ENCODE assay signal across 31 cellular contexts in the genomic region with DNA sequence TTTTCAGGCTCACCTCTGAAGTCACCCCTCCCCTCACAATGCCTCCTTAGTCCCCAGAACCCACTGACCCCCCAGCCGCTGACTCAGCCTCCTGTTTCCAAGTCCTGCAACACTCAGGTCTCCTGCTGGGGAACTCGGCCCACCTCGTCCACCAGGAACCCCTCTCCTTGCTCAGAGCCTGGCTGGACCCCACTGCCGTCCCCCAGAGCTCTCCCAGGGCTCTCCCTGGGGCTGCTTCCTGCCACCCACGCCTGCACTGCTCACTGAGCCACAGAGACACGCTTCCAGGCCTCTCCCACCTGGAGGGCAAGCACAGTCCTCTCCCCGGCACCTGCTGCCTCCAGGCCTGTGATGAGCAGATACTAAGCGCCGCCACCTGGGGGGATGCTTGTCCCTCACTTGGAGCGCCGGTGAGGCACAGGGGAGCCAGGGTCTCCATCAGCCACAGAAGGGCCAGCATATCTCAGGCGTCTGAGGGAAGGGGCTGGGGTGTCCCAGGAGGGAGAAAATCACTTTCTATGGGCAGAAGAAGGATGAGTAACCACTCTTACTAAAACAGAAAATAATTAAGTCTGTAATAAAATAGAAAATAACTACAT. TPM values are rescaled to one million over a fixed set of nuclear protein-coding genes. Genes with fewer than 3 reads are reported as not detected.
A peak's percentile ranks its signal among the peaks of the same experiment; 100 is the strongest.
DNase-seq lines count a peak whose midpoint lies in the region; ATAC-seq and TF ChIP-seq lines count a peak whose summit lies in the region.
"Had no signal": no experiment of that assay in that cellular context is flagged by ENCODE, and none has a peak within 500 bp of the region (broad histone marks: within the 10 kb centered on the region; RNA-seq: fewer than 3 reads in every experiment).

No MANE protein-coding gene starts in this region.

- H3K4me1 Mint-ChIP-seq in activated naive CD4-positive, alpha-beta T cell treated with anti-CD3 and anti-CD28 coated beads, Interleukin-2, amount 10 ng/mL, durations not matched to agents 7 days and 5 days = peaks cover 36% of the 10 kb centered on the region
- peaks cover 62% of the 10 kb centered on the region for H3K4me1 Mint-ChIP-seq in central memory CD8-positive, alpha-beta T cell
- H3K4me1 Mint-ChIP-seq in nephron progenitor cell = peaks cover 44% of the 10 kb centered on the region
- H3K4me1 Mint-ChIP-seq: GM23338 had no signal

- peak; percentile 15 for DNase-seq in activated naive CD4-positive, alpha-beta T cell treated with anti-CD3 and anti-CD28 coated beads, Interleukin-2, amount 10 ng/mL, durations not matched to agents 7 days and 5 days
- DNase-seq in activated naive CD4-positive, alpha-beta T cell treated with anti-CD3 and anti-CD28 coated beads, Interleukin-2, amount 50 U/mL, for 16 hours = no peak
- DNase-seq in central memory CD8-positive, alpha-beta T cell (ENCODE audit: low spot score in 2 of 2) = no peak
- no peak for DNase-seq in nephron progenitor cell
- peak; percentile 29 to 50 for DNase-seq in aorta
- no peak for DNase-seq in vagina (ENCODE audit: extremely low spot score in 2 of 2)
- DNase-seq in retina = no peak
- DNase-seq: activated CD4-positive, alpha-beta T cell treated with anti-CD3 and anti-CD28 coated beads, Interleukin-2, amount 50 U/mL, for 4 hours; activated CD8-positive, alpha-beta memory T cell treated with anti-CD3 and anti-CD28 coated beads, Interleukin-2, amount 50 U/mL, for 48 hours; colonic mucosa; COR-L47; effector CD4-positive, alpha-beta T cell; NCI-H1092; NCI-H1694 treated with DMSO at 0.1 percent for 48 hours; NCI-H446 treated with DMSO at 0.1 percent for 48 hours; NCI-H82; stimulated activated CD4-positive, alpha-beta T cell treated with anti-CD3 and anti-CD28 coated beads, Interleukin-15, amount 100 ng/mL, for 24 hours; substantia nigra; SW 1271; upper lobe of left lung; WERI-Rb-1 had no signal

- no peaks in the 10 kb centered on the region for H3K9me3 ChIP-seq in aorta (ENCODE audit: control insufficient read depth, low read length)
- no peaks in the 10 kb centered on the region for H3K9me3 ChIP-seq in vagina
- H3K9me3 ChIP-seq: ascending aorta, colonic mucosa, neutrophil, prostate gland, upper lobe of left lung had no signal

- TF ChIP-seq POLR2A in vagina (IDR thresholded peaks at IDR 0.05) = no peak

- no peaks in the 10 kb centered on the region for H3K9me3 Mint-ChIP-seq in activated naive CD4-positive, alpha-beta T cell treated with anti-CD3 and anti-CD28 coated beads, Interleukin-2, amount 10 ng/mL, durations not matched to agents 7 days and 5 days
- no peaks in the 10 kb centered on the region for H3K9me3 Mint-ChIP-seq in central memory CD8-positive, alpha-beta T cell
- H3K9me3 Mint-ChIP-seq in nephron progenitor cell = no peaks in the 10 kb centered on the region
- H3K9me3 Mint-ChIP-seq: activated T-helper 1 cell treated with anti-CD3 and anti-CD28 coated beads, Interleukin-12 subunit alpha, Interleukin-12 subunit beta, Interleukin-2, Interleukin-4 antibody, amounts not matched to agents 30 ng/mL and 10 ng/mL and 1 ng/mL, durations not matched to agents 14 hours and 24 hours and 36 hours; GM23338; stimulated activated effector memory CD8-positive, alpha-beta T cell treated with anti-CD3 and anti-CD28 coated beads, Interleukin-12 subunit alpha, Interleukin-12 subunit beta, amount 100 ng/mL, for 72 hours had no signal

- H3K4me1 ChIP-seq in aorta (ENCODE audit: control insufficient read depth in 1 of 2, insufficient read depth in 2 of 2, low read length in 2 of 2) (no peaks in the 10 kb centered on the region), vagina (peaks cover 25% of the 10 kb centered on the region)
- H3K4me1 ChIP-seq: colonic mucosa, prostate gland had no signal

- no peak for ATAC-seq in central memory CD8-positive, alpha-beta T cell (replicated peaks; ENCODE audit: extremely low read depth, poor library complexity, severe bottlenecking)
- ATAC-seq in aorta (ENCODE audit: low FRiP score) = no peak
- ATAC-seq: GM23338; K562; left lobe of liver; stimulated activated effector memory CD8-positive, alpha-beta T cell treated with anti-CD3 and anti-CD28 coated beads, Interleukin-12 subunit alpha, Interleukin-12 subunit beta, amount 100 ng/mL, for 72 hours had no signal

- H3K4me3 ChIP-seq in aorta (ENCODE audit: low read length in 2 of 2) = no peak overlapping the region
- H3K4me3 ChIP-seq in vagina = no peak overlapping the region
- H3K4me3 ChIP-seq: ascending aorta, cardiac muscle cell, colonic mucosa, GM23338, K562, prostate gland, upper lobe of left lung had no signal

- 97 to 99% methylated on average over 12 of the region's 12 CpGs for WGBS in aorta, 2 donors

- no peaks in the 10 kb centered on the region for H3K27me3 Mint-ChIP-seq in activated naive CD4-positive, alpha-beta T cell treated with anti-CD3 and anti-CD28 coated beads, Interleukin-2, amount 10 ng/mL, durations not matched to agents 7 days and 5 days
- no peaks in the 10 kb centered on the region for H3K27me3 Mint-ChIP-seq in central memory CD8-positive, alpha-beta T cell
- H3K27me3 Mint-ChIP-seq in nephron progenitor cell (ENCODE audit: low read depth, poor library complexity) = no peaks in the 10 kb centered on the region
- H3K27me3 Mint-ChIP-seq: activated naive CD8-positive, alpha-beta T cell had no signal

- peaks cover 60% of the 10 kb centered on the region for H3K36me3 Mint-ChIP-seq in activated naive CD4-positive, alpha-beta T cell treated with anti-CD3 and anti-CD28 coated beads, Interleukin-2, amount 10 ng/mL, durations not matched to agents 7 days and 5 days
- H3K36me3 Mint-ChIP-seq in central memory CD8-positive, alpha-beta T cell (ENCODE audit: insufficient read depth) = peaks cover 14% of the 10 kb centered on the region
- peaks cover 44% of the 10 kb centered on the region for H3K36me3 Mint-ChIP-seq in nephron progenitor cell (ENCODE audit: low read depth)

- H3K27ac ChIP-seq in aorta (ENCODE audit: low read depth in 1 of 2, low read length in 2 of 2) = no peak overlapping the region
- H3K27ac ChIP-seq in vagina = no peak overlapping the region
- H3K27ac ChIP-seq: ascending aorta, cardiac muscle cell, colonic mucosa, neutrophil, prostate gland, WERI-Rb-1 had no signal

- peak overlapping the region; percentile 65 for H3K27ac Mint-ChIP-seq in activated naive CD4-positive, alpha-beta T cell treated with anti-CD3 and anti-CD28 coated beads, Interleukin-2, amount 10 ng/mL, durations not matched to agents 7 days and 5 days
- peak overlapping the region; percentile 51 for H3K27ac Mint-ChIP-seq in central memory CD8-positive, alpha-beta T cell (ENCODE audit: low read depth)
- H3K27ac Mint-ChIP-seq in nephron progenitor cell = peak overlapping the region; percentile 53
- H3K27ac Mint-ChIP-seq: activated naive CD8-positive, alpha-beta T cell; activated T-helper 1 cell treated with anti-CD3 and anti-CD28 coated beads, Interleukin-12 subunit alpha, Interleukin-12 subunit beta, Interleukin-2, Interleukin-4 antibody, amounts not matched to agents 30 ng/mL and 10 ng/mL and 1 ng/mL, durations not matched to agents 14 hours and 24 hours and 36 hours; GM23338; stimulated activated effector memory CD8-positive, alpha-beta T cell treated with anti-CD3 and anti-CD28 coated beads, Interleukin-12 subunit alpha, Interleukin-12 subunit beta, amount 100 ng/mL, for 72 hours had no signal

- no peaks in the 10 kb centered on the region for H3K27me3 ChIP-seq in aorta (ENCODE audit: control insufficient read depth in 1 of 2, insufficient read depth in 2 of 2, low read length in 1 of 2)
- no peaks in the 10 kb centered on the region for H3K27me3 ChIP-seq in vagina
- H3K27me3 ChIP-seq: ascending aorta, cardiac muscle cell, colonic mucosa, neutrophil, upper lobe of left lung had no signal

- intact Hi-C loops in aorta (cut with DNase I) (no loop called here), vagina (cut with DNase I) (no loop called here)

- no peak overlapping the region for H3K4me3 Mint-ChIP-seq in activated naive CD4-positive, alpha-beta T cell treated with anti-CD3 and anti-CD28 coated beads, Interleukin-2, amount 10 ng/mL, durations not matched to agents 7 days and 5 days
- H3K4me3 Mint-ChIP-seq in central memory CD8-positive, alpha-beta T cell = no peak overlapping the region
- no peak overlapping the region for H3K4me3 Mint-ChIP-seq in nephron progenitor cell
- H3K4me3 Mint-ChIP-seq: activated naive CD8-positive, alpha-beta T cell; activated T-helper 1 cell treated with anti-CD3 and anti-CD28 coated beads, Interleukin-12 subunit alpha, Interleukin-12 subunit beta, Interleukin-2, Interleukin-4 antibody, amounts not matched to agents 30 ng/mL and 10 ng/mL and 1 ng/mL, durations not matched to agents 14 hours and 24 hours and 36 hours; GM23338; stimulated activated effector memory CD8-positive, alpha-beta T cell treated with anti-CD3 and anti-CD28 coated beads, Interleukin-12 subunit alpha, Interleukin-12 subunit beta, amount 100 ng/mL, for 72 hours had no signal

- no peak for TF ChIP-seq CTCF in nephron progenitor cell (IDR thresholded peaks at IDR 0.05)
- TF ChIP-seq CTCF in vagina (IDR thresholded peaks at IDR 0.05) = no peak

- H3K36me3 ChIP-seq in aorta (ENCODE audit: control insufficient read depth in 1 of 2, insufficient read depth in 2 of 2, low read length in 1 of 2) (no peaks in the 10 kb centered on the region), vagina (peaks cover 0 to 13% of the 10 kb centered on the region in 2 donors)
- H3K36me3 ChIP-seq: colonic mucosa, prostate gland had no signal

- CTCF ChIA-PET in activated naive CD4-positive, alpha-beta T cell treated with anti-CD3 and anti-CD28 coated beads, Interleukin-2, amount 10 ng/mL, durations not matched to agents 7 days and 5 days (lab: Charles Lee) = interaction anchor here (1.5 to 2.9 kb wide), 3 partner anchors 48 to 131 kb away, joined by 4 to 24 read pairs (median 5); no protein-coding TSS in a partner anchor

RNA-seq across cellular contexts. Expression of a gene that starts 53.8 kb away (rescaled TPM):
- total RNA-seq in aorta (100 to 1,000 TPM in 1 of 2 donors, 10 to 100 TPM in 1; 98.9 to 223 TPM), vagina (252 TPM)
- 10 to 100 TPM in 1 of 2 donors, 1 to 10 TPM in 1; 4.8 to 12.4 TPM for polyA plus RNA-seq in aorta
- polyA plus RNA-seq: GM23338, K562 had no signal

Comparison
In these comparisons a context has a peak if more than half of its experiments do, and no peak if none do; other contexts are left out.
1. DNase-seq: peak in activated naive CD4-positive, alpha-beta T cell treated with anti-CD3 and anti-CD28 coated beads, Interleukin-2, amount 10 ng/mL, durations not matched to agents 7 days and 5 days (single experiment) and aorta (2 of 2); none in activated naive CD4-positive, alpha-beta T cell treated with anti-CD3 and anti-CD28 coated beads, Interleukin-2, amount 50 U/mL, for 16 hours (single experiment), central memory CD8-positive, alpha-beta T cell (0 of 2), nephron progenitor cell (single experiment), vagina (0 of 2) and retina (single experiment).
2. Peak in every context shown above with its lines, with median percentiles within 50 percentile points of each other: H3K27ac Mint-ChIP-seq.